ENCODE assay signal across 8 cellular contexts in the genomic region with DNA sequence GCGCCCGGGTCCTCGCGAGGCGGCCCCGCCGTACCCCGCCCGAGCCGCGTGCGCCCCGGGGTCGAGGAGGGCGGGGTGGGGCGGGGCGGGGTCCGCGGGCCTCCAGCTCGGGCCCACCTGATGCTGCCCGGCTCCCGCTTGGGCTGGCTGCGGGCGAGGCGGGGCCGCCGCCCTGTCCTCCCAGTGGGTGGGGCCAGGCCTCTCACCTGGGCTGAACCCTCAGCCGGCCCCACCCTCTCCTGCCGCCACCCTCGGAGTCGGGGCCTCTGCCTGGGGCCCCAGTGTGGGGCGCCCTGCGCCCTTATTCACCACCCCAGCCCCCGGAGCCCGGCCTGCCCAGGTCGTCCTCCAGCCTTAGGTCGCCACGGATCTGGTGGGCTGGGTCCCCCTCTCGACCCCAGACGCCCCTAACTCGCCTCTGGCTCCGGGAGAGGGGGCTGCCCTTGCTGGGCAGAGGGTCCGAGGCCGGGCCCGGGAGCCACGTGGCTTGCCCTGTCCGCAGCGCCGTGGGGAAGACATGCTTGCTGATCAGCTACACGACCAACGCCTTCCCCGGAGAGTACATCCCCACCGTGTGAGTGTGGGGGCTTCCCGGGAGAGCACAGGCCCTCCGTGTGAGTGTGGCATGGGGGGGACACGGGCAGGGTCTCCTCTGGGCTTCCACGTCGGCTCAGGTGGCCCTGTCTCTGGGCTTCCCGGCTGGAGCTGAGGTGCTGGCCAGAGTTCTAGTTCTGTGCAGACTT. TPM values are rescaled to one million over a fixed set of nuclear protein-coding genes. Genes with fewer than 3 reads are reported as not detected.
DNase-seq lines count a peak whose midpoint lies in the region; ATAC-seq and TF ChIP-seq lines count a peak whose summit lies in the region.

No MANE protein-coding gene starts in this region.

- peak; percentile 61 for ATAC-seq in activated T-helper 17 cell treated with anti-CD3 and anti-CD28 coated beads, Interleukin-2, amount 50 U/mL, for 72 hours (replicated peaks)

- DNase-seq in GM10248 (ENCODE audit: extremely low spot score), result peak; percentile 67
- peak; percentile 69 for DNase-seq in NCI-H146 (lab: John Stamatoyannopoulos, UW)
- DNase-seq in hepatocyte (ENCODE audit: low spot score), result peak; percentile 73
- DNase-seq in suprapubic skin (ENCODE audit: low spot score in 2 of 2), result no peak
- DNase-seq in 8988T, result no peak
- DNase-seq in activated gamma-delta T cell treated with Interleukin-2 at 50 U/mL for 16 hours, result no peak
- no peak for DNase-seq in C1 segment of cervical spinal cord (lab: John Stamatoyannopoulos, UW)

- CTCF ChIA-PET in GM10248 (lab: Yijun Ruan, JAX), result interaction anchor here (1.1 to 4.4 kb wide), 4 partner anchors 9 to 122 kb away, joined by 3 to 87 read pairs (median 12); partner anchors contain the start of gene LRRC45

- no peaks in the 10 kb centered on the region for H3K9me2 ChIP-seq in hepatocyte (replicated peaks; ENCODE audit: insufficient read depth)

- no peaks in the 10 kb centered on the region for H4K20me1 ChIP-seq in hepatocyte (ENCODE audit: insufficient read depth, poor library complexity, severe bottlenecking)

- H3K36me3 Mint-ChIP-seq in activated T-helper 17 cell treated with anti-CD3 and anti-CD28 coated beads, Interleukin-2, amount 50 U/mL, for 72 hours (ENCODE audit: low read depth), result no peaks in the 10 kb centered on the region

- H3K4me1 ChIP-seq in hepatocyte (ENCODE audit: insufficient read depth), result peaks cover 20% of the 10 kb centered on the region
- H3K4me1 ChIP-seq in suprapubic skin, result peaks cover 44% of the 10 kb centered on the region

- no peak for TF ChIP-seq EP300 in suprapubic skin (IDR thresholded peaks at IDR 0.05)

- TF ChIP-seq CTCF in GM10248 (IDR thresholded peaks at IDR 0.05; ENCODE audit: control extremely low read depth, extremely low read depth, low read depth, missing control alignments) (no peak), hepatocyte (IDR thresholded peaks at IDR 0.05; ENCODE audit: poor library complexity) (no peak), suprapubic skin (IDR thresholded peaks at IDR 0.05) (no peak)

- H3K27ac ChIP-seq in hepatocyte (no peak overlapping the region), suprapubic skin (no peak overlapping the region)

- POLR2A ChIA-PET in GM10248 (lab: Yijun Ruan, JAX), result no interaction called here

- H3K4me3 Mint-ChIP-seq in activated T-helper 17 cell treated with anti-CD3 and anti-CD28 coated beads, Interleukin-2, amount 50 U/mL, for 72 hours, result peak overlapping the region; percentile 36

- H3K79me2 ChIP-seq in hepatocyte, result peaks cover 11% of the 10 kb centered on the region

- H3K27me3 Mint-ChIP-seq in activated T-helper 17 cell treated with anti-CD3 and anti-CD28 coated beads, Interleukin-2, amount 50 U/mL, for 72 hours, result no peaks in the 10 kb centered on the region

- no peak overlapping the region for H3K27ac Mint-ChIP-seq in activated T-helper 17 cell treated with anti-CD3 and anti-CD28 coated beads, Interleukin-2, amount 50 U/mL, for 72 hours

- peak overlapping the region; percentile 96 for H3K4me2 ChIP-seq in hepatocyte

- H3K4me1 Mint-ChIP-seq in activated T-helper 17 cell treated with anti-CD3 and anti-CD28 coated beads, Interleukin-2, amount 50 U/mL, for 72 hours, result peaks cover 8% of the 10 kb centered on the region

- H3K36me3 ChIP-seq in hepatocyte (replicated peaks; ENCODE audit: insufficient read depth, low read depth) (no peaks in the 10 kb centered on the region), suprapubic skin (no peaks in the 10 kb centered on the region)

- H3K27me3 ChIP-seq in hepatocyte, result no peaks in the 10 kb centered on the region
- peaks cover 7% of the 10 kb centered on the region for H3K27me3 ChIP-seq in suprapubic skin

- no peak overlapping the region for H2AFZ ChIP-seq in hepatocyte

- no peak for TF ChIP-seq POLR2A in suprapubic skin (IDR thresholded peaks at IDR 0.05)

- H3K9me3 ChIP-seq in hepatocyte (ENCODE audit: low read depth) (no peaks in the 10 kb centered on the region), suprapubic skin (no peaks in the 10 kb centered on the region)

- H3K9me3 Mint-ChIP-seq in activated T-helper 17 cell treated with anti-CD3 and anti-CD28 coated beads, Interleukin-2, amount 50 U/mL, for 72 hours, result no peaks in the 10 kb centered on the region

- WGBS in hepatocyte (ENCODE audit: low lambda C conversion rate, missing lambda C conversion rate), result 21% methylated on average over 28 of the region's 59 CpGs
- 15% methylated on average over 11 of the region's 59 CpGs for WGBS in suprapubic skin

- H3K4me3 ChIP-seq in hepatocyte, result peak overlapping the region; percentile 24
- H3K4me3 ChIP-seq in suprapubic skin, result peak overlapping the region; percentile 64

RNA-seq across cellular contexts. Expression of gene RAC3, which starts 0.6 kb away (rescaled TPM):
- 1 to 10 TPM; 6.6 to 7.7 TPM for total RNA-seq in activated T-helper 17 cell treated with anti-CD3 and anti-CD28 coated beads, Interleukin-2, amount 50 U/mL, for 72 hours
- 11.8 and 13.7 TPM in 2 replicates for total RNA-seq in hepatocyte
- polyA plus RNA-seq in hepatocyte, result 5.2 and 5.5 TPM in 2 replicates
- total RNA-seq in suprapubic skin, result 10 to 100 TPM; 13.7 to 34.1 (median 14.8) TPM

RNA-seq across cellular contexts. Expression of gene DCXR, which starts 5.4 kb away (rescaled TPM):
- 10 to 100 TPM; 63.1 to 91.0 TPM for total RNA-seq in activated T-helper 17 cell treated with anti-CD3 and anti-CD28 coated beads, Interleukin-2, amount 50 U/mL, for 72 hours
- total RNA-seq in hepatocyte (118 and 125 TPM in 2 replicates), suprapubic skin (100 to 1,000 TPM; 160 to 267 (median 222) TPM)
- polyA plus RNA-seq in hepatocyte, result 185 and 207 TPM in 2 replicates

RNA-seq across cellular contexts. Expression of gene LRRC45, which starts 9.0 kb away (rescaled TPM):
- total RNA-seq in activated T-helper 17 cell treated with anti-CD3 and anti-CD28 coated beads, Interleukin-2, amount 50 U/mL, for 72 hours, result 10 to 100 TPM; 14.0 to 23.9 TPM
- 12.8 and 15.5 TPM in 2 replicates for total RNA-seq in hepatocyte
- polyA plus RNA-seq in hepatocyte, result 14.7 and 17.2 TPM in 2 replicates
- total RNA-seq in suprapubic skin, result 10 to 100 TPM; 14.1 to 18.7 (median 15.4) TPM

RNA-seq across cellular contexts. Expression of gene CENPX, which starts 9.4 kb away (rescaled TPM):
- total RNA-seq in activated T-helper 17 cell treated with anti-CD3 and anti-CD28 coated beads, Interleukin-2, amount 50 U/mL, for 72 hours, result 100 to 1,000 TPM in 1 of 2 donors, 10 to 100 TPM in 1; 66.1 to 102 TPM
- total RNA-seq in hepatocyte, result 58.2 and 64.5 TPM in 2 replicates
- 83.2 and 84.3 TPM in 2 replicates for polyA plus RNA-seq in hepatocyte
- 10 to 100 TPM; 75.8 to 81.6 (median 76.8) TPM for total RNA-seq in suprapubic skin

RNA-seq across cellular contexts. Expression of gene RFNG, which starts 19.6 kb away (rescaled TPM):
- 10 to 100 TPM; 21.1 to 25.2 TPM for total RNA-seq in activated T-helper 17 cell treated with anti-CD3 and anti-CD28 coated beads, Interleukin-2, amount 50 U/mL, for 72 hours
- total RNA-seq in hepatocyte, result 39.6 and 43.2 TPM in 2 replicates
- 109 and 118 TPM in 2 replicates for polyA plus RNA-seq in hepatocyte
- 10 to 100 TPM; 46.0 to 61.0 (median 50.8) TPM for total RNA-seq in suprapubic skin

Comparison
In these comparisons a context has a peak if more than half of its experiments do, and no peak if none do; other contexts are left out.
1. DNase-seq: peak in GM10248 (single experiment), NCI-H146 (single experiment) and hepatocyte (single experiment); none in suprapubic skin (0 of 2), 8988T (single experiment), activated gamma-delta T cell treated with Interleukin-2 at 50 U/mL for 16 hours (single experiment) and C1 segment of cervical spinal cord (0 of 14).